ENCODE assay signal across 33 cellular contexts in genomic region chr17:45269912-45270311, GRCh38. TPM values are rescaled to one million over a fixed set of nuclear protein-coding genes. Genes with fewer than 3 reads are reported as not detected.
DNase-seq lines count a peak whose midpoint lies in the region; ATAC-seq, FAIRE-seq and TF ChIP-seq lines count a peak whose summit lies in the region.
"Had no signal": no experiment of that assay in that cellular context is flagged by ENCODE, and none has a peak within 500 bp of the region (broad histone marks: within the 10 kb centered on the region; RNA-seq: fewer than 3 reads in every experiment).

No MANE protein-coding gene starts in this region.

- H3K9ac ChIP-seq in K562 (ENCODE audit: insufficient read depth in 1 of 2, low read depth in 2 of 2, low read length in 2 of 2), result no peak overlapping the region
- H3K9ac ChIP-seq: parathyroid adenoma had no signal

- H3K9me3 ChIP-seq in K562 (replicated peaks; ENCODE audit: control insufficient read depth, insufficient read depth, low read depth, low read length), result no peaks in the 10 kb centered on the region
- H3K9me3 ChIP-seq: esophagus muscularis mucosa, HAP-1, heart right ventricle, Peyer's patch, upper lobe of right lung had no signal

- H3K36me3 ChIP-seq in K562 (ENCODE audit: control insufficient read depth, insufficient read depth, low read length), result peaks cover 78% of the 10 kb centered on the region

- TF ChIP-seq RAD21 in K562 (CRISPR knock-in tag; conservative IDR thresholded peaks at IDR 0.05 in 1 of 2, IDR thresholded peaks at IDR 0.05 in 1 of 2), result no peak

- no peaks in the 10 kb centered on the region for H3K27me3 ChIP-seq in K562 (ENCODE audit: control insufficient read depth in 2 of 2, insufficient read depth in 2 of 2, low read length in 2 of 2)
- H3K27me3 ChIP-seq: cardiac muscle cell, esophagus muscularis mucosa, foreskin keratinocyte, heart right ventricle, Peyer's patch, upper lobe of right lung had no signal

- H2AFZ ChIP-seq in K562 (ENCODE audit: low read depth, low read length), result no peak overlapping the region
- H2AFZ ChIP-seq: parathyroid adenoma had no signal

- FAIRE-seq in K562 (lab: Jason Lieb, UNC), result no peak
- FAIRE-seq: GM18507, small intestine had no signal

- TF ChIP-seq CTCF in K562 (IDR thresholded peaks at IDR 0.05 in 2 of 3, conservative IDR thresholded peaks at IDR 0.05 in 1 of 3; ENCODE audit: insufficient read depth in 2 of 3, low read depth in 1 of 3, low read length in 3 of 3), result no peak

- no peak for ATAC-seq in activated CD8-positive, alpha-beta T cell treated with anti-CD3 and anti-CD28 coated beads, Interleukin-2, amount 10 ng/mL, durations not matched to agents 7 days and 5 days
- ATAC-seq in K562, result no peak
- ATAC-seq in stimulated activated naive CD8-positive, alpha-beta T cell treated with anti-CD3 and anti-CD28 coated beads, Interleukin-15, amount 100 ng/mL, for 72 hours, result peak; percentile 54
- no peak for ATAC-seq in HG03025 (IDR thresholded peaks at IDR 0.05; ENCODE audit: low FRiP score, unreplicated experiment)

- H3K36me3 Mint-ChIP-seq in activated naive CD4-positive, alpha-beta T cell treated with anti-CD3 and anti-CD28 coated beads for 36 hours (ENCODE audit: low read depth), result peaks cover 44% of the 10 kb centered on the region
- H3K36me3 Mint-ChIP-seq in activated CD8-positive, alpha-beta T cell treated with anti-CD3 and anti-CD28 coated beads, Interleukin-2, amount 10 ng/mL, durations not matched to agents 7 days and 5 days (ENCODE audit: low read depth), result peaks cover 58% of the 10 kb centered on the region

- WGBS in K562 (ENCODE audit: insufficient coverage, low coverage, missing lambda C conversion rate), result 89% methylated on average over 7 of the region's 7 CpGs

- no peaks in the 10 kb centered on the region for H3K79me2 ChIP-seq in K562 (ENCODE audit: control insufficient read depth, insufficient read depth, low read length)

- H3K9me1 ChIP-seq in K562 (ENCODE audit: control insufficient read depth, insufficient read depth, low read length), result no peaks in the 10 kb centered on the region

- no peak overlapping the region for H3K4me3 Mint-ChIP-seq in activated naive CD4-positive, alpha-beta T cell treated with anti-CD3 and anti-CD28 coated beads for 36 hours
- no peak overlapping the region for H3K4me3 Mint-ChIP-seq in activated CD8-positive, alpha-beta T cell treated with anti-CD3 and anti-CD28 coated beads, Interleukin-2, amount 10 ng/mL, durations not matched to agents 7 days and 5 days
- H3K4me3 Mint-ChIP-seq in stimulated activated naive CD8-positive, alpha-beta T cell treated with anti-CD3 and anti-CD28 coated beads, Interleukin-15, amount 100 ng/mL, for 72 hours, result peak overlapping the region in 1 of 2 donors; percentile 57
- H3K4me3 Mint-ChIP-seq: dendritic cell treated with granulocyte-macrophage colony-stimulating factor and Interleukin-4, amounts not matched to agents 40 ng/mL and 50 ng/mL, for 4 days had no signal

- no peak for DNase-seq in activated naive CD4-positive, alpha-beta T cell treated with anti-CD3 and anti-CD28 coated beads for 36 hours
- no peak for DNase-seq in activated naive CD4-positive, alpha-beta T cell (lab: John Stamatoyannopoulos, UW)
- no peak for DNase-seq in activated CD8-positive, alpha-beta T cell treated with anti-CD3 and anti-CD28 coated beads, Interleukin-2, amount 10 ng/mL, durations not matched to agents 7 days and 5 days
- DNase-seq in K562 (ENCODE audit: extremely low read depth in 1 of 4, low spot score in 3 of 4), result no peak
- DNase-seq in stimulated activated naive CD8-positive, alpha-beta T cell treated with anti-CD3 and anti-CD28 coated beads, Interleukin-15, amount 100 ng/mL, for 72 hours, result no peak
- DNase-seq in NOMO-1 treated with DMSO at 0.1 percent for 48 hours (lab: John Stamatoyannopoulos, UW; ENCODE audit: unreplicated experiment), result no peak
- DNase-seq: activated effector memory CD4-positive, alpha-beta T cell treated with anti-CD3 and anti-CD28 coated beads, Interleukin-2, amount 50 U/mL, for 16 hours; anterior cingulate cortex; C1 segment of cervical spinal cord; DND-41; foreskin keratinocyte; heart right ventricle; KG1; MM.1S; NCI-H1417; NCI-H2029 treated with DMSO at 0.1 percent for 48 hours; NCI-H2227 treated with DMSO at 0.1 percent for 48 hours; NCI-H69; Peyer's patch; SIG-M5; small intestine; stimulated activated CD4-positive, alpha-beta T cell treated with anti-CD3 and anti-CD28 coated beads, Interleukin-1b, Interleukin-23, amount 100 ng/mL, for 48 hours; upper lobe of right lung had no signal

- no peak overlapping the region for H3K4me2 ChIP-seq in K562 (ENCODE audit: insufficient read depth, low read length)

- no TSS peak for BruUV-seq in K562 (replicated peaks; lab: Mats Ljungman, UMichigan)

- CTCF ChIA-PET in activated naive CD4-positive, alpha-beta T cell treated with anti-CD3 and anti-CD28 coated beads for 36 hours (lab: Charles Lee), result interaction anchor here (1.1 to 3.4 kb wide), 5 partner anchors 42 to 119 kb away, joined by 3 to 27 read pairs (median 5); no protein-coding TSS in a partner anchor
- CTCF ChIA-PET in activated CD8-positive, alpha-beta T cell treated with anti-CD3 and anti-CD28 coated beads, Interleukin-2, amount 10 ng/mL, durations not matched to agents 7 days and 5 days (lab: Charles Lee), result interaction anchor here (0.8 to 4.4 kb wide), 4 partner anchors 22 to 51 kb away, joined by 3 to 47 read pairs (median 4); no protein-coding TSS in a partner anchor
- CTCF ChIA-PET in K562 (lab: Yijun Ruan, JAX; ENCODE audit: low intra/inter-chr PET ratio), result interaction anchor here (0.9 to 2.7 kb wide), 2 partner anchors 51 to 135 kb away, joined by 3 to 20 read pairs; no protein-coding TSS in a partner anchor

- no peaks in the 10 kb centered on the region for H3K9me3 Mint-ChIP-seq in activated naive CD4-positive, alpha-beta T cell treated with anti-CD3 and anti-CD28 coated beads for 36 hours
- H3K9me3 Mint-ChIP-seq in activated CD8-positive, alpha-beta T cell treated with anti-CD3 and anti-CD28 coated beads, Interleukin-2, amount 10 ng/mL, durations not matched to agents 7 days and 5 days (ENCODE audit: insufficient read depth), result no peaks in the 10 kb centered on the region
- H3K9me3 Mint-ChIP-seq in stimulated activated naive CD8-positive, alpha-beta T cell treated with anti-CD3 and anti-CD28 coated beads, Interleukin-15, amount 100 ng/mL, for 72 hours, result no peaks in the 10 kb centered on the region
- H3K9me3 Mint-ChIP-seq: dendritic cell treated with granulocyte-macrophage colony-stimulating factor and Interleukin-4, amounts not matched to agents 40 ng/mL and 50 ng/mL, for 4 days had no signal

- peak overlapping the region; percentile 16 for H3K27ac Mint-ChIP-seq in activated naive CD4-positive, alpha-beta T cell treated with anti-CD3 and anti-CD28 coated beads for 36 hours
- peak overlapping the region; percentile 70 for H3K27ac Mint-ChIP-seq in activated CD8-positive, alpha-beta T cell treated with anti-CD3 and anti-CD28 coated beads, Interleukin-2, amount 10 ng/mL, durations not matched to agents 7 days and 5 days
- peak overlapping the region; percentile 25 to 90 for H3K27ac Mint-ChIP-seq in stimulated activated naive CD8-positive, alpha-beta T cell treated with anti-CD3 and anti-CD28 coated beads, Interleukin-15, amount 100 ng/mL, for 72 hours
- H3K27ac Mint-ChIP-seq: dendritic cell treated with granulocyte-macrophage colony-stimulating factor and Interleukin-4, amounts not matched to agents 40 ng/mL and 50 ng/mL, for 4 days had no signal

- POLR2A ChIA-PET in activated CD8-positive, alpha-beta T cell treated with anti-CD3 and anti-CD28 coated beads, Interleukin-2, amount 10 ng/mL, durations not matched to agents 7 days and 5 days (lab: Charles Lee), result interaction anchor here (1.2 kb wide), 1 partner anchor 51 kb away, joined by 4 read pairs; no protein-coding TSS in a partner anchor
- POLR2A ChIA-PET in K562 (lab: Yijun Ruan, JAX), result interaction anchor here (0.9 kb wide), 1 partner anchor 454 kb away, joined by 3 read pairs; no protein-coding TSS in a partner anchor

- H4K20me1 ChIP-seq in K562 (replicated peaks; ENCODE audit: control insufficient read depth, insufficient read depth, low read length), result 0 out of 2 replicates have a peak, but pooled peaks cover 3% of the 10 kb centered on the region

- no peak overlapping the region for H3K27ac ChIP-seq in K562 (ENCODE audit: extremely low read depth, low read depth, low read length)
- H3K27ac ChIP-seq: cardiac muscle cell, esophagus muscularis mucosa, foreskin keratinocyte, heart right ventricle, parathyroid adenoma, Peyer's patch, upper lobe of right lung had no signal

- in situ Hi-C loops in K562 (cut with MboI), result no loop called here

- H3K27me3 Mint-ChIP-seq in activated naive CD4-positive, alpha-beta T cell treated with anti-CD3 and anti-CD28 coated beads for 36 hours (ENCODE audit: low read depth), result no peaks in the 10 kb centered on the region
- no peaks in the 10 kb centered on the region for H3K27me3 Mint-ChIP-seq in activated CD8-positive, alpha-beta T cell treated with anti-CD3 and anti-CD28 coated beads, Interleukin-2, amount 10 ng/mL, durations not matched to agents 7 days and 5 days (ENCODE audit: low read depth)
- no peaks in the 10 kb centered on the region for H3K27me3 Mint-ChIP-seq in stimulated activated naive CD8-positive, alpha-beta T cell treated with anti-CD3 and anti-CD28 coated beads, Interleukin-15, amount 100 ng/mL, for 72 hours
- H3K27me3 Mint-ChIP-seq: dendritic cell treated with granulocyte-macrophage colony-stimulating factor and Interleukin-4, amounts not matched to agents 40 ng/mL and 50 ng/mL, for 4 days had no signal

- H3K4me1 Mint-ChIP-seq in activated naive CD4-positive, alpha-beta T cell treated with anti-CD3 and anti-CD28 coated beads for 36 hours (ENCODE audit: low read depth), result peaks cover 14% of the 10 kb centered on the region
- H3K4me1 Mint-ChIP-seq in activated CD8-positive, alpha-beta T cell treated with anti-CD3 and anti-CD28 coated beads, Interleukin-2, amount 10 ng/mL, durations not matched to agents 7 days and 5 days (ENCODE audit: low read depth), result peaks cover 2% of the 10 kb centered on the region
- H3K4me1 Mint-ChIP-seq in stimulated activated naive CD8-positive, alpha-beta T cell treated with anti-CD3 and anti-CD28 coated beads, Interleukin-15, amount 100 ng/mL, for 72 hours, result peaks cover 48% of the 10 kb centered on the region

- intact Hi-C loops in activated naive CD4-positive, alpha-beta T cell treated with anti-CD3 and anti-CD28 coated beads for 36 hours (cut with micrococcal nuclease), result no loop called here
- intact Hi-C loops in K562 (cut with micrococcal nuclease), result no loop called here

- peaks cover 0 to 7% of the 10 kb centered on the region in 2 experiments; a peak in 1 of 5 replicates for H3K4me1 ChIP-seq in K562 (replicated peaks in 1 of 2; ENCODE audit: control insufficient read depth in 2 of 2, insufficient read depth in 2 of 2, low read length in 2 of 2)
- H3K4me1 ChIP-seq: foreskin keratinocyte, HAP-1, parathyroid adenoma, upper lobe of right lung had no signal

- H3K4me3 ChIP-seq in K562, result no peak overlapping the region
- H3K4me3 ChIP-seq: cardiac muscle cell, esophagus muscularis mucosa, HAP-1, heart right ventricle, lung, Peyer's patch, upper lobe of right lung had no signal

- no peak for TF ChIP-seq POLR2A in K562 (conservative IDR thresholded peaks at IDR 0.05)

- no peak for TF ChIP-seq EP300 in K562 (IDR thresholded peaks at IDR 0.05; ENCODE audit: low read length)

RNA-seq across cellular contexts. Expression of gene SPATA32, which starts 8.0 kb away (rescaled TPM):
- total RNA-seq in activated naive CD4-positive, alpha-beta T cell treated with anti-CD3 and anti-CD28 coated beads for 36 hours, result under 1 TPM in 1 of 2 experiments, not detected in 1; 0.12 TPM
- total RNA-seq in activated CD8-positive, alpha-beta T cell treated with anti-CD3 and anti-CD28 coated beads, Interleukin-2, amount 10 ng/mL, durations not matched to agents 7 days and 5 days, result under 1 TPM; 0.52 to 0.55 TPM
- total RNA-seq in K562 (2011; cell fraction: chromatin; rRNA removed; ENCODE audit: low replicate concordance), result 0.30 and 0.49 TPM in 2 replicates
- 0.17 and 0.26 TPM in 2 replicates for total RNA-seq in K562 (2011; cell fraction: nucleolus; rRNA removed)
- 0.29 TPM in 1 of 2 replicates, not detected in the other for total RNA-seq in K562 (2011; cell fraction: nucleoplasm; rRNA removed)
- total RNA-seq in K562 (2014; rRNA removed) (not detected in 2 replicates), K562 (2014; rRNA removed; fragmentation: Illumina TruSeq; extraction: Trizol) (not detected in 2 replicates), K562 (2015; rRNA removed; fragmentation: Illumina TruSeq; extraction: Trizol) (not detected in 2 replicates), K562 (2021) (not detected in 2 replicates)
- polyA plus RNA-seq in K562 (2011; rRNA removed) (not detected in 2 replicates), K562 (2014; fragmentation: Illumina TruSeq; extraction: Trizol) (not detected in 2 replicates), K562 (2014; fragmentation: Nextera tagmentation; extraction: Ambion mirVana) (under 1 TPM; 0.03 to 0.06 TPM), K562 (2014; rRNA removed) (not detected in 2 replicates)
- polyA plus RNA-seq in K562 (2011; cell fraction: cytosol; rRNA removed), result not detected in 2 replicates
- polyA plus RNA-seq in K562 (2011; cell fraction: nucleus; rRNA removed), result not detected in 2 replicates
- 0.18 and 0.30 TPM in 2 replicates for polyA plus RNA-seq in K562 (2012)
- not detected in 2 replicates for polyA minus RNA-seq in K562 (2011; rRNA and poly(A)+ RNA removed)
- polyA minus RNA-seq in K562 (2011; cell fraction: cytosol; rRNA and poly(A)+ RNA removed), result not detected in 2 replicates
- polyA minus RNA-seq in K562 (2011; cell fraction: nucleus; rRNA and poly(A)+ RNA removed), result not detected in 2 replicates
- total RNA-seq: esophagus muscularis mucosa, foreskin keratinocyte, HT-29, Peyer's patch, upper lobe of right lung had no signal
- polyA plus RNA-seq: cardiac muscle cell, foreskin keratinocyte, heart right ventricle, neural cell had no signal

RNA-seq across cellular contexts. Expression of gene MAP3K14, which starts 46.9 kb away (rescaled TPM):
- total RNA-seq in activated naive CD4-positive, alpha-beta T cell treated with anti-CD3 and anti-CD28 coated beads for 36 hours, result 10 to 100 TPM; 45.5 to 52.0 TPM
- 10 to 100 TPM; 17.5 to 23.8 TPM for total RNA-seq in activated CD8-positive, alpha-beta T cell treated with anti-CD3 and anti-CD28 coated beads, Interleukin-2, amount 10 ng/mL, durations not matched to agents 7 days and 5 days
- total RNA-seq in K562 (2011; cell fraction: chromatin; rRNA removed; ENCODE audit: low replicate concordance), result 11.9 and 31.3 TPM in 2 replicates
- 14.3 and 19.3 TPM in 2 replicates for total RNA-seq in K562 (2011; cell fraction: nucleolus; rRNA removed)
- 11.7 and 12.4 TPM in 2 replicates for total RNA-seq in K562 (2011; cell fraction: nucleoplasm; rRNA removed)
- total RNA-seq in K562 (2014; rRNA removed) (2.9 and 4.8 TPM in 2 replicates), K562 (2014; rRNA removed; fragmentation: Illumina TruSeq; extraction: Trizol) (0.99 and 1.8 TPM in 2 replicates), K562 (2015; rRNA removed; fragmentation: Illumina TruSeq; extraction: Trizol) (3.2 and 3.5 TPM in 2 replicates), K562 (2021) (7.9 and 8.7 TPM in 2 replicates)
- polyA plus RNA-seq in K562 (2011; rRNA removed) (5.3 and 7.5 TPM in 2 replicates), K562 (2014; fragmentation: Illumina TruSeq; extraction: Trizol) (3.7 and 3.9 TPM in 2 replicates), K562 (2014; fragmentation: Nextera tagmentation; extraction: Ambion mirVana) (under 1 TPM; 0.45 to 0.56 TPM), K562 (2014; rRNA removed) (4.9 TPM in 2 replicates)
- polyA plus RNA-seq in K562 (2011; cell fraction: cytosol; rRNA removed), result 6.5 and 9.0 TPM in 2 replicates
- polyA plus RNA-seq in K562 (2011; cell fraction: nucleus; rRNA removed), result 16.1 and 28.3 TPM in 2 replicates
- 3.6 and 5.4 TPM in 2 replicates for polyA plus RNA-seq in K562 (2012)
- polyA minus RNA-seq in K562 (2011; rRNA and poly(A)+ RNA removed), result 3.2 and 6.0 TPM in 2 replicates
- polyA minus RNA-seq in K562 (2011; cell fraction: cytosol; rRNA and poly(A)+ RNA removed), result 4.9 and 5.2 TPM in 2 replicates
- polyA minus RNA-seq in K562 (2011; cell fraction: nucleus; rRNA and poly(A)+ RNA removed), result 7.8 and 8.2 TPM in 2 replicates

RNA-seq across cellular contexts. Expression of gene FMNL1, which starts 48.2 kb away (rescaled TPM):
- total RNA-seq in activated naive CD4-positive, alpha-beta T cell treated with anti-CD3 and anti-CD28 coated beads for 36 hours, result 100 to 1,000 TPM; 228 to 242 TPM
- total RNA-seq in activated CD8-positive, alpha-beta T cell treated with anti-CD3 and anti-CD28 coated beads, Interleukin-2, amount 10 ng/mL, durations not matched to agents 7 days and 5 days, result 100 to 1,000 TPM; 375 to 395 TPM
- total RNA-seq in K562 (2011; cell fraction: chromatin; rRNA removed; ENCODE audit: low replicate concordance), result 52.9 and 134 TPM in 2 replicates
- total RNA-seq in K562 (2011; cell fraction: nucleolus; rRNA removed), result 50.8 and 62.5 TPM in 2 replicates
- 48.8 and 58.4 TPM in 2 replicates for total RNA-seq in K562 (2011; cell fraction: nucleoplasm; rRNA removed)
- 6.9 and 10.1 TPM in 2 replicates for total RNA-seq in K562 (2014; rRNA removed)
- 5.7 and 5.8 TPM in 2 replicates for total RNA-seq in K562 (2014; rRNA removed; fragmentation: Illumina TruSeq; extraction: Trizol)
- 8.3 and 10.7 TPM in 2 replicates for total RNA-seq in K562 (2015; rRNA removed; fragmentation: Illumina TruSeq; extraction: Trizol)
- total RNA-seq in K562 (2021), result 32.1 and 36.6 TPM in 2 replicates
- polyA plus RNA-seq in K562 (2011; rRNA removed), result 7.7 TPM in 2 replicates
- polyA plus RNA-seq in K562 (2011; cell fraction: cytosol; rRNA removed), result 6.3 and 8.7 TPM in 2 replicates
- polyA plus RNA-seq in K562 (2011; cell fraction: nucleus; rRNA removed), result 57.8 and 61.3 TPM in 2 replicates
- 40.6 and 95.2 TPM in 2 replicates for polyA plus RNA-seq in K562 (2012)
- polyA plus RNA-seq in K562 (2014; fragmentation: Illumina TruSeq; extraction: Trizol), result 24.1 and 31.8 TPM in 2 replicates
- 1 to 10 TPM in 1 of 2 experiments, under 1 TPM in 1; 0.70 to 1.3 TPM for polyA plus RNA-seq in K562 (2014; fragmentation: Nextera tagmentation; extraction: Ambion mirVana)
- polyA plus RNA-seq in K562 (2014; rRNA removed), result 16.6 and 16.9 TPM in 2 replicates
- 3.6 and 10.5 TPM in 2 replicates for polyA minus RNA-seq in K562 (2011; rRNA and poly(A)+ RNA removed)
- 19.9 and 27.9 TPM in 2 replicates for polyA minus RNA-seq in K562 (2011; cell fraction: cytosol; rRNA and poly(A)+ RNA removed)
- polyA minus RNA-seq in K562 (2011; cell fraction: nucleus; rRNA and poly(A)+ RNA removed), result 14.5 and 19.8 TPM in 2 replicates

Comparison
In these comparisons a context has a peak if more than half of its experiments do, and no peak if none do; other contexts are left out.
1. H3K27ac Mint-ChIP-seq: peak in every context shown above with its lines; median percentile 70 in activated CD8-positive, alpha-beta T cell treated with anti-CD3 and anti-CD28 coated beads, Interleukin-2, amount 10 ng/mL, durations not matched to agents 7 days and 5 days; 58 in stimulated activated naive CD8-positive, alpha-beta T cell treated with anti-CD3 and anti-CD28 coated beads, Interleukin-15, amount 100 ng/mL, for 72 hours; 16 in activated naive CD4-positive, alpha-beta T cell treated with anti-CD3 and anti-CD28 coated beads for 36 hours.